Comparison of ENCODE assay signal across 8 cellular contexts in the genomic region with DNA sequence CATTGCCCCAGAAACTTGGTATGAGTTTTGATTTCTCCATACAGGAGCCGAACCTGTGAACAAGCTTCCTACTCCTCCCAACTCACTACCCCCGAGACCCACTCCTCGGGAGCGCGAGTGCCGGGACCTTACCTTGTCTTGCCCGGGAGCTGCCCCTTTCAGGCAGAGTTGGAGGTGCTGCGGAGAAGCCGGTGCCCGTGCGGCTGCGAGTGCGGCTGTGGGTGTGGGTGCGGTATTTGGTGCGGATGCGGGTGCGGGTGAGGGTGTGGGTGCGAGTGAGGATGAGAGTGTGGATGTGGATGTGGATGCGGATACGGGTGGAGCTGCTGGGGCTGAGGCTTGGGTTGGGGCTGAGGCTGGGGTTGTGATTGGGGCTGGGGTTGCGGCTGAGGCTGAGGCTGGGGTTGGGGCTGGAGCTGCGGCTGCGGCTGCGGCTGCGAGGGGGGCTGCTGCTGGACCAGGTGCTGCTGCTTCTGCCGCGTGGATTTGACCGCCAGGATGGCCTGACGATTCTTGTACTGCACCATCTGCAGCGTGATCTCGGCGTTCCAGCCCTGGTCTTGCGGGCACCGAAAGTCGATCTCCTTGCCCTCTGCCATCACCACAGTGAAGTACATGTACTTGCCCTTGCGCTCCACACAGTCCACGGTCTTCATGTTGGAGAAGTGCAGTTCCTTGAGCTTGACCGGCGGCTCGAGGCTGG. TPM values are rescaled to one million over a fixed set of nuclear protein-coding genes. Genes with fewer than 3 reads are reported as not detected.
A peak's percentile ranks its signal among the peaks of the same experiment; 100 is the strongest.
DNase-seq lines count a peak whose midpoint lies in the region; ATAC-seq and TF ChIP-seq lines count a peak whose summit lies in the region.

No MANE protein-coding gene starts in this region.

- TF ChIP-seq POLR2A in tibial nerve (IDR thresholded peaks at IDR 0.05): no peak

- H3K4me3 ChIP-seq in tibial nerve: peak overlapping the region; percentile 50 to 95 (median 76)

- DNase-seq in NOMO-1 (lab: John Stamatoyannopoulos, UW; ENCODE audit: unreplicated experiment in 2 of 2) (peak; percentile 10 to 34), NOMO-1 treated with dmso at 0.1 percent for 144 hours (lab: John Stamatoyannopoulos, UW; ENCODE audit: unreplicated experiment) (no peak), NCI-H774 (lab: John Stamatoyannopoulos, UW) (peak; percentile 52), fibroblast of peridontal ligament (ENCODE audit: extremely low read depth) (peak; percentile 61), neural crest cell (ENCODE audit: low read depth, low spot score) (peak; percentile 34), tibial nerve (ENCODE audit: low spot score in 2 of 2) (no peak)
- DNase-seq in activated T-helper 1 cell treated with anti-CD3 and anti-CD28 coated beads, Interleukin-2, amount 50 U/mL, for 16 hours (ENCODE audit: low read depth in 1 of 2, low spot score in 1 of 2): peak; percentile 30 to 34

- H3K4me1 Mint-ChIP-seq in neural crest cell: peaks cover 59% of the 10 kb centered on the region

- no peaks in the 10 kb centered on the region for H3K27me3 ChIP-seq in tibial nerve

- H3K9me3 ChIP-seq in tibial nerve: no peaks in the 10 kb centered on the region

- no peaks in the 10 kb centered on the region for H3K9me3 Mint-ChIP-seq in neural crest cell

- H3K27ac ChIP-seq in tibial nerve: peak overlapping the region; percentile 81 to 98 (median 93)

- WGBS in tibial nerve, 2 donors: 0 to 1% methylated on average over 28 to 38 of the region's 40 CpGs

- no peak for ATAC-seq in HG02885 (IDR thresholded peaks at IDR 0.05; ENCODE audit: poor library complexity, unreplicated experiment)

- H3K36me3 Mint-ChIP-seq in neural crest cell (ENCODE audit: low read depth): peaks cover 7% of the 10 kb centered on the region

- H3K27me3 Mint-ChIP-seq in neural crest cell (ENCODE audit: low read depth): peaks cover 8% of the 10 kb centered on the region

- H3K4me3 Mint-ChIP-seq in neural crest cell: peak overlapping the region; percentile 96

- TF ChIP-seq EP300 in tibial nerve (IDR thresholded peaks at IDR 0.05): no peak

- TF ChIP-seq CTCF in neural crest cell (conservative IDR thresholded peaks at IDR 0.05) (no peak), tibial nerve (IDR thresholded peaks at IDR 0.05) (no peak)

- peak overlapping the region; percentile 94 for H3K27ac Mint-ChIP-seq in neural crest cell (ENCODE audit: unreplicated experiment)

- H3K4me1 ChIP-seq in tibial nerve: peaks cover 0 to 51% (median 6%) of the 10 kb centered on the region in 4 donors

- H3K36me3 ChIP-seq in tibial nerve: no peaks in the 10 kb centered on the region

RNA-seq across cellular contexts. Expression of a gene that starts 1.0 kb away (rescaled TPM):
- 29.3 and 30.9 TPM in 2 replicates for total RNA-seq in neural crest cell
- 10 to 100 TPM; 23.6 to 34.9 (median 30.7) TPM for total RNA-seq in tibial nerve

RNA-seq across cellular contexts. Expression of a gene that starts 54.0 kb away (rescaled TPM):
- 1,116 and 1,117 TPM in 2 replicates for total RNA-seq in neural crest cell
- 100 to 1,000 TPM; 325 to 541 (median 390) TPM for total RNA-seq in tibial nerve

Comparison
In these comparisons a context has a peak if more than half of its experiments do, and no peak if none do; other contexts are left out.
1. DNase-seq: peak in NOMO-1 (2 of 2), NCI-H774 (single experiment), activated T-helper 1 cell treated with anti-CD3 and anti-CD28 coated beads, Interleukin-2, amount 50 U/mL, for 16 hours (2 of 2), fibroblast of peridontal ligament (single experiment) and neural crest cell (single experiment); none in NOMO-1 treated with dmso at 0.1 percent for 144 hours (single experiment) and tibial nerve (0 of 2).